8 cellular contexts compared by ENCODE assay signal in genomic region chr4:2058264-2059033, GRCh38. TPM values are rescaled to one million over a fixed set of nuclear protein-coding genes. Genes with fewer than 3 reads are reported as not detected.
DNase-seq lines count a peak whose midpoint lies in the region; ATAC-seq and TF ChIP-seq lines count a peak whose summit lies in the region.

No MANE protein-coding gene starts in this region.

- H3K27ac ChIP-seq in HCT116 (ENCODE audit: low read depth, low read length) (peak overlapping the region; percentile 45; the same call in 1 of the 2 replicates), Panc1 (ENCODE audit: low read length) (no peak overlapping the region)

- H3K4me3 ChIP-seq in HCT116 (replicated peaks in 1 of 2; ENCODE audit: low read depth in 1 of 2, low read length in 2 of 2) (peak overlapping the region; percentile 19 to 46; a peak in 2 of 4 replicates), Panc1 (ENCODE audit: low read depth in 2 of 2, low read length in 2 of 2) (peak overlapping the region; percentile 30 to 44; a peak in 3 of 4 replicates), skeletal muscle cell (ENCODE audit: low read depth, low read length) (peak overlapping the region; percentile 35)

- ATAC-seq in HCT116 (peak; percentile 39), Panc1 (peak; percentile 36), GM18858 (IDR thresholded peaks at IDR 0.05; ENCODE audit: unreplicated experiment) (no peak)

- RAD21 ChIA-PET in HCT116 (lab: Charles Lee; ENCODE audit: low non-redundant PET in 1 of 2, low total read pairs in 2 of 2, uncharacterized antibody in 2 of 2, unreplicated experiment in 2 of 2), result no interaction called here

- H3K9me3 ChIP-seq in HCT116 (ENCODE audit: control insufficient read depth in 1 of 2, insufficient read depth in 1 of 2, low read depth in 1 of 2, low read length in 2 of 2) (no peaks in the 10 kb centered on the region), Panc1 (ENCODE audit: control insufficient read depth, insufficient read depth, low read depth, low read length) (no peaks in the 10 kb centered on the region)

- H3K4me1 ChIP-seq in HCT116 (ENCODE audit: control insufficient read depth in 1 of 2, insufficient read depth in 2 of 2, low read length in 2 of 2) (peaks cover 0 to 15% of the 10 kb centered on the region in 2 experiments; a peak in 1 of 4 replicates), Panc1 (ENCODE audit: control insufficient read depth, insufficient read depth, low read length) (peaks cover 6% of the 10 kb centered on the region)

- peak overlapping the region; percentile 36; the same call in 1 of the 2 replicates for H3K9ac ChIP-seq in HCT116 (ENCODE audit: low read length)

- H3K4me2 ChIP-seq in HCT116 (ENCODE audit: low read length), result peak overlapping the region; percentile 64

- in situ Hi-C loops in Panc1 (cut with HindIII; ENCODE audit: low pct_unique_long_range_greater_than_20kb, low sequenced_read_pairs), result no loop called here

- CTCF ChIA-PET in HCT116 (lab: Charles Lee) (no interaction called here), Panc1 (lab: Charles Lee) (interaction anchor here (0.6 kb wide), 1 partner anchor 94 kb away, joined by 5 read pairs; no protein-coding TSS in a partner anchor)

- H3K9me2 ChIP-seq in HCT116 (ENCODE audit: insufficient read depth), result no peaks in the 10 kb centered on the region

- no peaks in the 10 kb centered on the region for H4K20me1 ChIP-seq in HCT116 (ENCODE audit: insufficient read depth)

- no peak overlapping the region for H2AFZ ChIP-seq in HCT116 (ENCODE audit: low read depth, low read length, poor library complexity, severe bottlenecking)

- H3K27ac Mint-ChIP-seq in glutamatergic neuron (ENCODE audit: unreplicated experiment), result no peak overlapping the region

- H3K36me3 ChIP-seq in HCT116 (ENCODE audit: control insufficient read depth in 1 of 2, insufficient read depth in 2 of 2, low read length in 2 of 2) (no peaks in the 10 kb centered on the region), Panc1 (ENCODE audit: control insufficient read depth, insufficient read depth, low read length) (no peaks in the 10 kb centered on the region)

- no peaks in the 10 kb centered on the region for H3K79me2 ChIP-seq in HCT116 (ENCODE audit: insufficient read depth, low read length)

- peaks cover 6% of the 10 kb centered on the region for H3K9me3 Mint-ChIP-seq in glutamatergic neuron (ENCODE audit: unreplicated experiment)

- H3K27me3 ChIP-seq in HCT116 (ENCODE audit: insufficient read depth, low read length), result no peaks in the 10 kb centered on the region
- no peaks in the 10 kb centered on the region for H3K27me3 ChIP-seq in Panc1 (ENCODE audit: control insufficient read depth, insufficient read depth, low read length)

- no peak for TF ChIP-seq POLR2A in HCT116 (IDR thresholded peaks at IDR 0.05; ENCODE audit: borderline replicate concordance, extremely low read depth, insufficient read depth, insufficient read length)

- TF ChIP-seq RAD21 in HCT116 (IDR thresholded peaks at IDR 0.05; ENCODE audit: low read depth), result no peak

- TF ChIP-seq CTCF in HCT116 (IDR thresholded peaks at IDR 0.05 in 2 of 3, conservative IDR thresholded peaks at IDR 0.05 in 1 of 3; ENCODE audit: borderline replicate concordance in 1 of 3, insufficient read depth in 1 of 3, low read depth in 2 of 3, low read length in 2 of 3) (no peak), Panc1 (IDR thresholded peaks at IDR 0.05) (no peak), glutamatergic neuron (IDR thresholded peaks at IDR 0.05; ENCODE audit: partially characterized antibody, unreplicated experiment) (no peak)

- intact Hi-C loops in HCT116 (cut with micrococcal nuclease), result loop anchor here (5.0 kb wide), 1 partner anchor 51 kb away; the partner anchor contains the start of gene NELFA
- intact Hi-C loops in Panc1 (cut with micrococcal nuclease; ENCODE audit: unreplicated experiment), result no loop called here

- H3K36me3 Mint-ChIP-seq in glutamatergic neuron (ENCODE audit: unreplicated experiment), result peaks cover 5% of the 10 kb centered on the region

- POLR2A ChIA-PET in HCT116 (lab: Charles Lee) (no interaction called here), Panc1 (lab: Charles Lee) (no interaction called here)

- H3K27me3 Mint-ChIP-seq in glutamatergic neuron (ENCODE audit: unreplicated experiment), result peaks cover 12% of the 10 kb centered on the region

- no peaks in the 10 kb centered on the region for H3K4me1 Mint-ChIP-seq in glutamatergic neuron (ENCODE audit: low read depth, unreplicated experiment)

- H3K4me3 Mint-ChIP-seq in glutamatergic neuron (ENCODE audit: unreplicated experiment), result no peak overlapping the region

- BruUV-seq in HCT116 (replicated peaks; lab: Mats Ljungman, UMichigan) (no TSS peak), Panc1 (replicated peaks; lab: Mats Ljungman, UMichigan) (no TSS peak)

- DNase-seq in HCT116 (ENCODE audit: low read depth, low spot score) (no peak), Panc1 (ENCODE audit: low read depth, low spot score) (no peak), glutamatergic neuron (peak; percentile 60), skeletal muscle cell (ENCODE audit: low read depth) (no peak), hepatic stellate cell (ENCODE audit: low spot score) (no peak), GF-D8 (lab: John Stamatoyannopoulos, UW) (no peak)
- DNase-seq in activated CD4-positive, alpha-beta T cell treated with anti-CD3 and anti-CD28 coated beads for 48 hours, result no peak

TF ChIP-seq in HCT116, 20 proteins besides CTCF, POLR2A, EP300 and RAD21:
- no peak for TF ChIP-seq ZNF274 (IDR thresholded peaks at IDR 0.05; ENCODE audit: low read depth, low read length)
- TF ChIP-seq ZBTB33 (IDR thresholded peaks at IDR 0.05; ENCODE audit: extremely low read depth, insufficient replicate concordance, low read length), result no peak
- TF ChIP-seq ELF1 (IDR thresholded peaks at IDR 0.05; ENCODE audit: borderline replicate concordance, low read depth), result no peak
- no peak for TF ChIP-seq SIN3A (IDR thresholded peaks at IDR 0.05; ENCODE audit: low read depth)
- TF ChIP-seq REST (IDR thresholded peaks at IDR 0.05; ENCODE audit: low read depth), result no peak
- TF ChIP-seq JUND (IDR thresholded peaks at IDR 0.05), result no peak
- TF ChIP-seq SP1 (IDR thresholded peaks at IDR 0.05; ENCODE audit: low read depth), result no peak
- no peak for TF ChIP-seq ATF3 (IDR thresholded peaks at IDR 0.05)
- no peak for TF ChIP-seq FOSL1 (IDR thresholded peaks at IDR 0.05; ENCODE audit: low read depth)
- no peak for TF ChIP-seq CEBPB (IDR thresholded peaks at IDR 0.05; ENCODE audit: low read depth)
- no peak for TF ChIP-seq SRF (IDR thresholded peaks at IDR 0.05; ENCODE audit: low read depth)
- TF ChIP-seq ZFX (IDR thresholded peaks at IDR 0.05), result no peak
- TF ChIP-seq CBX3 (IDR thresholded peaks at IDR 0.05; ENCODE audit: low read depth), result no peak
- TF ChIP-seq POLR2AphosphoS5 (IDR thresholded peaks at IDR 0.05; ENCODE audit: low read depth, low read length), result no peak
TF ChIP-seq in HCT116: peak in this region for 0.

RNA-seq across cellular contexts. Expression of gene NAT8L, which starts 0.7 kb away (rescaled TPM):
- 9.2 TPM for total RNA-seq in HCT116 (2021; ENCODE audit: unreplicated experiment)
- polyA plus RNA-seq in HCT116 (2012), result 4.6 and 5.2 TPM in 2 replicates
- total RNA-seq in Panc1 (2021; ENCODE audit: unreplicated experiment), result 16.6 TPM
- polyA plus RNA-seq in Panc1 (2012; ENCODE audit: insufficient read length), result 25.9 TPM
- 8.3 TPM for total RNA-seq in glutamatergic neuron (ENCODE audit: unreplicated experiment)

RNA-seq across cellular contexts. Expression of gene NELFA, which starts 49.7 kb away (rescaled TPM):
- total RNA-seq in HCT116 (2021; ENCODE audit: unreplicated experiment) (56.1 TPM), Panc1 (2021; ENCODE audit: unreplicated experiment) (27.0 TPM), glutamatergic neuron (ENCODE audit: unreplicated experiment) (39.6 TPM)
- 50.8 and 57.2 TPM in 2 replicates for polyA plus RNA-seq in HCT116 (2012)
- 40.7 TPM for polyA plus RNA-seq in Panc1 (2012; ENCODE audit: insufficient read length)
